Comparison of ENCODE assay signal across 1 cellular context in the genomic region with DNA sequence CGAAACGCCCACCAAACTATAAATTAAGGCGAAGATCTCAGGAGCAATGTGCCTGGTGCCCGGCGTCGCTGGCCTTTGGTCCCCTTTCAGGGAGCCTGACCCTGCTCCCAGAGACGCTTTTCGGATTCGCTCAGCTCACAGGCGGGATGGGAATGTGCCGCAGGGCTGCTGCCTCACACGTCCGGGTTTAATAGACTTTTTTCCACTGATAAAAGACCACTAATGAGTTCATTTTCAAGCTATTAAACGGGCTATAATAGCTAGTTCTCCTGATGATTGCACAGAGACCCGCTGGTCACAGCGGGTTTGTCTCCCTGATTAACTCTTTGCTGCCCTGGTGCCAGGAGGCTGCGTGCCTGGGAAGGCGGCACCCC.
TF ChIP-seq lines count a peak whose summit lies in the region.

No MANE protein-coding gene starts in this region.

TF ChIP-seq in GM23338, 12 proteins besides CTCF, POLR2A, EP300 and RAD21 (continued from another document):
- no peak for TF ChIP-seq ZNF462 (CRISPR knock-in tag; IDR thresholded peaks at IDR 0.05)
- no peak for TF ChIP-seq EZH2phosphoT487 (IDR thresholded peaks at IDR 0.05; ENCODE audit: unreplicated experiment)
TF ChIP-seq in GM23338: peak in this region for 0.
